Comparison of ENCODE assay signal across 2 cellular contexts in the genomic region with DNA sequence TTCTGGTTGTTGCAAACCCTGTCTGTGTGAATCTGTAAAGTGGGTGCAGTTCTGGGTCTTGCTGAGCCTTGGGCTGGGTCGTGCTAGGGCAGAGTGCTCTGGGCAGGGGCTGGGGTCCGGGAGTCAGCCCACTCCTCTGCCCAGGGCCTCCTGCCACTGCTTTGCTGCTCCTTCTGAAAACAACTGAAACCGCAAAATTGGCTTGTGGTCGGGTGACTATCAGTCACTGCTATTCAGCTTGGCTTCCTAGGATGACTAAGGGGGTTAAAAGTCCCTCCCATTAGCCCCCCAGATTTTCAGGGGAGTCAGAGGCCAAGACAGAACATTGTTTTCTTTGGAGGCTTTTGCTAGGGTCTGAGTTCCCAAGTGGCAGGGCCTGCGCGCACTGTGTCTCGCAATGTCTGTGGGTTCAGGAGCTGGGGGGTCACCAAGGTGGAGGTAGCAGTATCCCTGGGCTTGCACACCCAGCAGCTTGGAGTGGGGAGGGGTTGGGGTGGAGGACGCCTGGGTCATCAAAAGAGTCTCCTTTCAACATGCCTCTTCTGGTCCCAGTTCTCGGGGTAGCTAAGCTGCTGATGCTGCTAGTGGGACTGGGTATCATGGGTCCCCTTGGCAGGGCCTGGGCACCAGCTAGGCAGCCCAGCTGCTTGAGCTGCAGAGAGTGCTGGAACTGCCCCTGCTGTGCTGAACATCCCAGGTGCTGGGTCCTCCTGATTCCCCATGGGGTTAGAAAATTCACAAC.
A peak's percentile ranks its signal among the peaks of the same experiment; 100 is the strongest.
TF ChIP-seq lines count a peak whose summit lies in the region.

No MANE protein-coding gene starts in this region.

TF ChIP-seq in HEK293, 187 proteins besides CTCF, POLR2A, EP300 and RAD21 (continued from another document):
- TF ChIP-seq OSR2 (tag by site-specific recombination; IDR thresholded peaks at IDR 0.05) (peak; percentile 60), ZNF366 (tag by site-specific recombination; conservative IDR thresholded peaks at IDR 0.05) (peak; percentile 5; the same call in 1 of the 2 replicates)
- TF ChIP-seq, protein P1, sequence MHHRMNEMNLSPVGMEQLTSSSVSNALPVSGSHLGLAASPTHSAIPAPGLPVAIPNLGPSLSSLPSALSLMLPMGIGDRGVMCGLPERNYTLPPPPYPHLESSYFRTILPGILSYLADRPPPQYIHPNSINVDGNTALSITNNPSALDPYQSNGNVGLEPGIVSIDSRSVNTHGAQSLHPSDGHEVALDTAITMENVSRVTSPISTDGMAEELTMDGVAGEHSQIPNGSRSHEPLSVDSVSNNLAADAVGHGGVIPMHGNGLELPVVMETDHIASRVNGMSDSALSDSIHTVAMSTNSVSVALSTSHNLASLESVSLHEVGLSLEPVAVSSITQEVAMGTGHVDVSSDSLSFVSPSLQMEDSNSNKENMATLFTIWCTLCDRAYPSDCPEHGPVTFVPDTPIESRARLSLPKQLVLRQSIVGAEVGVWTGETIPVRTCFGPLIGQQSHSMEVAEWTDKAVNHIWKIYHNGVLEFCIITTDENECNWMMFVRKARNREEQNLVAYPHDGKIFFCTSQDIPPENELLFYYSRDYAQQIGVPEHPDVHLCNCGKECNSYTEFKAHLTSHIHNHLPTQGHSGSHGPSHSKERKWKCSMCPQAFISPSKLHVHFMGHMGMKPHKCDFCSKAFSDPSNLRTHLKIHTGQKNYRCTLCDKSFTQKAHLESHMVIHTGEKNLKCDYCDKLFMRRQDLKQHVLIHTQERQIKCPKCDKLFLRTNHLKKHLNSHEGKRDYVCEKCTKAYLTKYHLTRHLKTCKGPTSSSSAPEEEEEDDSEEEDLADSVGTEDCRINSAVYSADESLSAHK (tag by site-specific recombination; IDR thresholded peaks at IDR 0.05), result peak; percentile 52; the same call in 1 of the 2 replicates

TF ChIP-seq in K562, 482 proteins besides CTCF, POLR2A, EP300 and RAD21 (continued from another document and continues in another):
- TF ChIP-seq ZBTB7A (IDR thresholded peaks at IDR 0.05; ENCODE audit: borderline replicate concordance, control insufficient read depth, low read depth, low read length), result peak; percentile 89
- TF ChIP-seq POLR3A (IDR thresholded peaks at IDR 0.05; ENCODE audit: borderline replicate concordance, extremely low read depth, insufficient read depth, insufficient read length), result no peak
- no peak for TF ChIP-seq SMAD3 (CRISPR knock-in tag; conservative IDR thresholded peaks at IDR 0.05)
- TF ChIP-seq, protein P2, sequence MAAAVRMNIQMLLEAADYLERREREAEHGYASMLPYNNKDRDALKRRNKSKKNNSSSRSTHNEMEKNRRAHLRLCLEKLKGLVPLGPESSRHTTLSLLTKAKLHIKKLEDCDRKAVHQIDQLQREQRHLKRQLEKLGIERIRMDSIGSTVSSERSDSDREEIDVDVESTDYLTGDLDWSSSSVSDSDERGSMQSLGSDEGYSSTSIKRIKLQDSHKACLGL (CRISPR knock-in tag; IDR thresholded peaks at IDR 0.05; ENCODE audit: borderline replicate concordance, poor library complexity, severe bottlenecking), result no peak
- TF ChIP-seq, protein P3, sequence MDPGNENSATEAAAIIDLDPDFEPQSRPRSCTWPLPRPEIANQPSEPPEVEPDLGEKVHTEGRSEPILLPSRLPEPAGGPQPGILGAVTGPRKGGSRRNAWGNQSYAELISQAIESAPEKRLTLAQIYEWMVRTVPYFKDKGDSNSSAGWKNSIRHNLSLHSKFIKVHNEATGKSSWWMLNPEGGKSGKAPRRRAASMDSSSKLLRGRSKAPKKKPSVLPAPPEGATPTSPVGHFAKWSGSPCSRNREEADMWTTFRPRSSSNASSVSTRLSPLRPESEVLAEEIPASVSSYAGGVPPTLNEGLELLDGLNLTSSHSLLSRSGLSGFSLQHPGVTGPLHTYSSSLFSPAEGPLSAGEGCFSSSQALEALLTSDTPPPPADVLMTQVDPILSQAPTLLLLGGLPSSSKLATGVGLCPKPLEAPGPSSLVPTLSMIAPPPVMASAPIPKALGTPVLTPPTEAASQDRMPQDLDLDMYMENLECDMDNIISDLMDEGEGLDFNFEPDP (CRISPR knock-in tag; IDR thresholded peaks at IDR 0.05), result no peak
- no peak for TF ChIP-seq POLR2H (tag; IDR thresholded peaks at IDR 0.05; ENCODE audit: low read depth)
- TF ChIP-seq KHSRP (IDR thresholded peaks at IDR 0.05), result no peak
- TF ChIP-seq RCOR1 (IDR thresholded peaks at IDR 0.05; ENCODE audit: borderline replicate concordance in 1 of 2, low read depth in 2 of 2, low read length in 2 of 2), result peak; percentile 21 to 56; a peak in 2 of 4 replicates
- no peak for TF ChIP-seq JUN (IDR thresholded peaks at IDR 0.05; ENCODE audit: borderline replicate concordance, low read depth, low read length)
- no peak for TF ChIP-seq JUN (CRISPR knock-in tag; IDR thresholded peaks at IDR 0.05; ENCODE audit: borderline replicate concordance)
- no peak for TF ChIP-seq MYNN (IDR thresholded peaks at IDR 0.05)
- TF ChIP-seq MYNN (CRISPR knock-in tag; IDR thresholded peaks at IDR 0.05), result no peak
- no peak for TF ChIP-seq ZNF696 (CRISPR knock-in tag; conservative IDR thresholded peaks at IDR 0.05)
- TF ChIP-seq MAFK (IDR thresholded peaks at IDR 0.05; ENCODE audit: low read length), result peak; percentile 49; the same call in 1 of the 2 replicates
- no peak for TF ChIP-seq GTF2F1 (IDR thresholded peaks at IDR 0.05; ENCODE audit: low read depth, low read length)
- no peak for TF ChIP-seq ELF4 (CRISPR knock-in tag; IDR thresholded peaks at IDR 0.05)
- TF ChIP-seq MEIS2 (IDR thresholded peaks at IDR 0.05; ENCODE audit: partially characterized antibody), result peak; percentile 45
- TF ChIP-seq MAFG (tag; conservative IDR thresholded peaks at IDR 0.05), result peak; percentile 45; the same call in 1 of the 2 replicates
- TF ChIP-seq, protein P4, sequence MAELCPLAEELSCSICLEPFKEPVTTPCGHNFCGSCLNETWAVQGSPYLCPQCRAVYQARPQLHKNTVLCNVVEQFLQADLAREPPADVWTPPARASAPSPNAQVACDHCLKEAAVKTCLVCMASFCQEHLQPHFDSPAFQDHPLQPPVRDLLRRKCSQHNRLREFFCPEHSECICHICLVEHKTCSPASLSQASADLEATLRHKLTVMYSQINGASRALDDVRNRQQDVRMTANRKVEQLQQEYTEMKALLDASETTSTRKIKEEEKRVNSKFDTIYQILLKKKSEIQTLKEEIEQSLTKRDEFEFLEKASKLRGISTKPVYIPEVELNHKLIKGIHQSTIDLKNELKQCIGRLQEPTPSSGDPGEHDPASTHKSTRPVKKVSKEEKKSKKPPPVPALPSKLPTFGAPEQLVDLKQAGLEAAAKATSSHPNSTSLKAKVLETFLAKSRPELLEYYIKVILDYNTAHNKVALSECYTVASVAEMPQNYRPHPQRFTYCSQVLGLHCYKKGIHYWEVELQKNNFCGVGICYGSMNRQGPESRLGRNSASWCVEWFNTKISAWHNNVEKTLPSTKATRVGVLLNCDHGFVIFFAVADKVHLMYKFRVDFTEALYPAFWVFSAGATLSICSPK (IDR thresholded peaks at IDR 0.05; ENCODE audit: borderline replicate concordance), result no peak
- TF ChIP-seq, protein P5, sequence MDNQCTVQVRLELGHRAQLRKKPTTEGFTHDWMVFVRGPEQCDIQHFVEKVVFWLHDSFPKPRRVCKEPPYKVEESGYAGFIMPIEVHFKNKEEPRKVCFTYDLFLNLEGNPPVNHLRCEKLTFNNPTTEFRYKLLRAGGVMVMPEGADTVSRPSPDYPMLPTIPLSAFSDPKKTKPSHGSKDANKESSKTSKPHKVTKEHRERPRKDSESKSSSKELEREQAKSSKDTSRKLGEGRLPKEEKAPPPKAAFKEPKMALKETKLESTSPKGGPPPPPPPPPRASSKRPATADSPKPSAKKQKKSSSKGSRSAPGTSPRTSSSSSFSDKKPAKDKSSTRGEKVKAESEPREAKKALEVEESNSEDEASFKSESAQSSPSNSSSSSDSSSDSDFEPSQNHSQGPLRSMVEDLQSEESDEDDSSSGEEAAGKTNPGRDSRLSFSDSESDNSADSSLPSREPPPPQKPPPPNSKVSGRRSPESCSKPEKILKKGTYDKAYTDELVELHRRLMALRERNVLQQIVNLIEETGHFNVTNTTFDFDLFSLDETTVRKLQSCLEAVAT (IDR thresholded peaks at IDR 0.05), result peak in 1 of 2 experiments; percentile 74; a peak in 1 of 4 replicates
- TF ChIP-seq JUNB (CRISPR knock-in tag; conservative IDR thresholded peaks at IDR 0.05), result no peak
- TF ChIP-seq RAD51 (IDR thresholded peaks at IDR 0.05; ENCODE audit: borderline replicate concordance, low read depth), result no peak
- TF ChIP-seq ETV6 (IDR thresholded peaks at IDR 0.05; ENCODE audit: borderline replicate concordance in 1 of 2, low read depth in 2 of 2, low read length in 1 of 2), result no peak
- no peak for TF ChIP-seq ETV6 (CRISPR knock-in tag; IDR thresholded peaks at IDR 0.05; ENCODE audit: borderline replicate concordance)
- no peak for TF ChIP-seq FOXJ3 (CRISPR knock-in tag; IDR thresholded peaks at IDR 0.05)
- TF ChIP-seq ZFP1 (CRISPR knock-in tag; IDR thresholded peaks at IDR 0.05), result no peak
- no peak for TF ChIP-seq ZBED1 (IDR thresholded peaks at IDR 0.05)
- TF ChIP-seq, protein P6, sequence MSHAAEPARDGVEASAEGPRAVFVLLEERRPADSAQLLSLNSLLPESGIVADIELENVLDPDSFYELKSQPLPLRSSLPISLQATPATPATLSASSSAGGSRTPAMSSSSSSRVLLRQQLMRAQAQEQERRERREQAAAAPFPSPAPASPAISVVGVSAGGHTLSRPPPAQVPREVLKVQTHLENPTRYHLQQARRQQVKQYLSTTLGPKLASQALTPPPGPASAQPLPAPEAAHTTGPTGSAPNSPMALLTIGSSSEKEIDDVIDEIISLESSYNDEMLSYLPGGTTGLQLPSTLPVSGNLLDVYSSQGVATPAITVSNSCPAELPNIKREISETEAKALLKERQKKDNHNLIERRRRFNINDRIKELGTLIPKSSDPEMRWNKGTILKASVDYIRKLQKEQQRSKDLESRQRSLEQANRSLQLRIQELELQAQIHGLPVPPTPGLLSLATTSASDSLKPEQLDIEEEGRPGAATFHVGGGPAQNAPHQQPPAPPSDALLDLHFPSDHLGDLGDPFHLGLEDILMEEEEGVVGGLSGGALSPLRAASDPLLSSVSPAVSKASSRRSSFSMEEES (CRISPR knock-in tag; IDR thresholded peaks at IDR 0.05), result no peak
- TF ChIP-seq ZNF232 (CRISPR knock-in tag; IDR thresholded peaks at IDR 0.05), result no peak
- no peak for TF ChIP-seq ZNF589 (CRISPR knock-in tag; IDR thresholded peaks at IDR 0.05; ENCODE audit: low read depth)
- TF ChIP-seq SMARCA4 (IDR thresholded peaks at IDR 0.05), result no peak
- no peak for TF ChIP-seq NUFIP1 (IDR thresholded peaks at IDR 0.05; ENCODE audit: partially characterized antibody)
- TF ChIP-seq CBFB (CRISPR knock-in tag; IDR thresholded peaks at IDR 0.05), result peak; percentile 67; the same call in 1 of the 2 replicates
- TF ChIP-seq TAF15 (IDR thresholded peaks at IDR 0.05; ENCODE audit: low read depth, low read length), result no peak
- peak; percentile 39; the same call in 1 of the 2 replicates for TF ChIP-seq TEAD4 (IDR thresholded peaks at IDR 0.05; ENCODE audit: low read length)
- TF ChIP-seq TEAD4 (CRISPR knock-in tag; IDR thresholded peaks at IDR 0.05; ENCODE audit: borderline replicate concordance), result no peak
- no peak for TF ChIP-seq ILK (tag; IDR thresholded peaks at IDR 0.05; ENCODE audit: borderline replicate concordance, low read depth)
- TF ChIP-seq, protein P7, sequence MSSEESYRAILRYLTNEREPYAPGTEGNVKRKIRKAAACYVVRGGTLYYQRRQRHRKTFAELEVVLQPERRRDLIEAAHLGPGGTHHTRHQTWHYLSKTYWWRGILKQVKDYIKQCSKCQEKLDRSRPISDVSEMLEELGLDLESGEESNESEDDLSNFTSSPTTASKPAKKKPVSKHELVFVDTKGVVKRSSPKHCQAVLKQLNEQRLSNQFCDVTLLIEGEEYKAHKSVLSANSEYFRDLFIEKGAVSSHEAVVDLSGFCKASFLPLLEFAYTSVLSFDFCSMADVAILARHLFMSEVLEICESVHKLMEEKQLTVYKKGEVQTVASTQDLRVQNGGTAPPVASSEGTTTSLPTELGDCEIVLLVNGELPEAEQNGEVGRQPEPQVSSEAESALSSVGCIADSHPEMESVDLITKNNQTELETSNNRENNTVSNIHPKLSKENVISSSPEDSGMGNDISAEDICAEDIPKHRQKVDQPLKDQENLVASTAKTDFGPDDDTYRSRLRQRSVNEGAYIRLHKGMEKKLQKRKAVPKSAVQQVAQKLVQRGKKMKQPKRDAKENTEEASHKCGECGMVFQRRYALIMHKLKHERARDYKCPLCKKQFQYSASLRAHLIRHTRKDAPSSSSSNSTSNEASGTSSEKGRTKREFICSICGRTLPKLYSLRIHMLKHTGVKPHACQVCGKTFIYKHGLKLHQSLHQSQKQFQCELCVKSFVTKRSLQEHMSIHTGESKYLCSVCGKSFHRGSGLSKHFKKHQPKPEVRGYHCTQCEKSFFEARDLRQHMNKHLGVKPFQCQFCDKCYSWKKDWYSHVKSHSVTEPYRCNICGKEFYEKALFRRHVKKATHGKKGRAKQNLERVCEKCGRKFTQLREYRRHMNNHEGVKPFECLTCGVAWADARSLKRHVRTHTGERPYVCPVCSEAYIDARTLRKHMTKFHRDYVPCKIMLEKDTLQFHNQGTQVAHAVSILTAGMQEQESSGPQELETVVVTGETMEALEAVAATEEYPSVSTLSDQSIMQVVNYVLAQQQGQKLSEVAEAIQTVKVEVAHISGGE (CRISPR knock-in tag; IDR thresholded peaks at IDR 0.05), result no peak
- TF ChIP-seq BCOR (IDR thresholded peaks at IDR 0.05), result no peak
- TF ChIP-seq ZNF717 (CRISPR knock-in tag; IDR thresholded peaks at IDR 0.05), result no peak
- TF ChIP-seq C11orf30 (IDR thresholded peaks at IDR 0.05; ENCODE audit: low read depth), result peak; percentile 64; the same call in 1 of the 2 replicates
- TF ChIP-seq BHLHE40 (IDR thresholded peaks at IDR 0.05; ENCODE audit: low read length), result peak; percentile 47; the same call in 1 of the 2 replicates
- no peak for TF ChIP-seq NR2C2 (CRISPR knock-in tag; IDR thresholded peaks at IDR 0.05)
- no peak for TF ChIP-seq NR2C2 (tag; IDR thresholded peaks at IDR 0.05)
- no peak for TF ChIP-seq NR4A1 (CRISPR knock-in tag; IDR thresholded peaks at IDR 0.05)
- TF ChIP-seq NR4A1 (tag; IDR thresholded peaks at IDR 0.05), result no peak
- no peak for TF ChIP-seq EGR1 (conservative IDR thresholded peaks at IDR 0.05)
- TF ChIP-seq SOX6 (IDR thresholded peaks at IDR 0.05), result peak; percentile 22; the same call in 1 of the 2 replicates
- TF ChIP-seq, protein P8, sequence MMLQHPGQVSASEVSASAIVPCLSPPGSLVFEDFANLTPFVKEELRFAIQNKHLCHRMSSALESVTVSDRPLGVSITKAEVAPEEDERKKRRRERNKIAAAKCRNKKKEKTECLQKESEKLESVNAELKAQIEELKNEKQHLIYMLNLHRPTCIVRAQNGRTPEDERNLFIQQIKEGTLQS (IDR thresholded peaks at IDR 0.05), result peak; percentile 24; the same call in 1 of the 2 replicates
- TF ChIP-seq, protein P8 (CRISPR knock-in tag; conservative IDR thresholded peaks at IDR 0.05), result no peak
- no peak for TF ChIP-seq RBM17 (IDR thresholded peaks at IDR 0.05; ENCODE audit: borderline replicate concordance, low read depth, low read length)
- peak; percentile 43; the same call in 1 of the 2 replicates for TF ChIP-seq JUND (IDR thresholded peaks at IDR 0.05; ENCODE audit: borderline replicate concordance, low read depth, low read length)
- no peak for TF ChIP-seq JUND (tag; IDR thresholded peaks at IDR 0.05; ENCODE audit: borderline replicate concordance, low read depth, low read length)
- no peak for TF ChIP-seq ERF (CRISPR knock-in tag; IDR thresholded peaks at IDR 0.05)
